ENCODE assay signal across 1 cellular context in the genomic region with DNA sequence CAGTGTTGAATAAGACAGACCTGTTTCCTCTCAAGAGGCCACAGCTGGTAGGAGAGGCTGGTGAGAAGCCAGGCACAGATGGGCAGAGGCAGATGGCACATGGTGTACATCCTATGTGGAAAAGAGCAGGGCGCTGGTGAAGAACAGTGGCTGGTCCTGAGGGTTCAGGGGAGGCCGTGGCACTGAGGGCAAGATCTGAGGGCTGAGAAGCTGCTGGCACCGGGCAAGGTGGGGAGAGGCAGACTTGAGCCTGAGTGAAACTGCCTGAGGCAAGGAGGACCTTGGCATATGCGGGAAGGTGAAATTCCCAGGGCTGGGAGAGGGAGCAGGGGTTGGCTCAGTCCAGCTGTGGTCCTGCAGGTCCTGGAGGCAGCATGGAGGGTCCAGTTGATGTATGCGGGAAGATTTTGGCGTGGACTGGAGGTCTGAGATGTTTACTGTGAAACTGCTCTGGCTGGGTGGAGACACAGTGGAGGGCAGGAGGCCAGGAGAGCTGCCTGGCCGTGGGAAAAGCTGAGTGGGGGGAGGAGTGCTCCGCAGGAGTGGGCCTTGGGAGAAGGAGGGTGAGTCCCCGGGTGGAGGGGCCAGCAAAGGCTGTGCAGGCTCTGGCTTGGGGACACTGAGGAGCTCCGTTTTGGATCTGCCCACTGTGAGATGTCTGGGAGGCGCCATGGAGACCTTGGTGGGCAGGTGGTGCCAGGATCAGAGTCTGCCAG.
TF ChIP-seq lines count a peak whose summit lies in the region.

No MANE protein-coding gene starts in this region.

TF ChIP-seq in WTC11, 78 proteins besides CTCF, POLR2A, EP300 and RAD21 (continued from another document):
- TF ChIP-seq, protein P1, sequence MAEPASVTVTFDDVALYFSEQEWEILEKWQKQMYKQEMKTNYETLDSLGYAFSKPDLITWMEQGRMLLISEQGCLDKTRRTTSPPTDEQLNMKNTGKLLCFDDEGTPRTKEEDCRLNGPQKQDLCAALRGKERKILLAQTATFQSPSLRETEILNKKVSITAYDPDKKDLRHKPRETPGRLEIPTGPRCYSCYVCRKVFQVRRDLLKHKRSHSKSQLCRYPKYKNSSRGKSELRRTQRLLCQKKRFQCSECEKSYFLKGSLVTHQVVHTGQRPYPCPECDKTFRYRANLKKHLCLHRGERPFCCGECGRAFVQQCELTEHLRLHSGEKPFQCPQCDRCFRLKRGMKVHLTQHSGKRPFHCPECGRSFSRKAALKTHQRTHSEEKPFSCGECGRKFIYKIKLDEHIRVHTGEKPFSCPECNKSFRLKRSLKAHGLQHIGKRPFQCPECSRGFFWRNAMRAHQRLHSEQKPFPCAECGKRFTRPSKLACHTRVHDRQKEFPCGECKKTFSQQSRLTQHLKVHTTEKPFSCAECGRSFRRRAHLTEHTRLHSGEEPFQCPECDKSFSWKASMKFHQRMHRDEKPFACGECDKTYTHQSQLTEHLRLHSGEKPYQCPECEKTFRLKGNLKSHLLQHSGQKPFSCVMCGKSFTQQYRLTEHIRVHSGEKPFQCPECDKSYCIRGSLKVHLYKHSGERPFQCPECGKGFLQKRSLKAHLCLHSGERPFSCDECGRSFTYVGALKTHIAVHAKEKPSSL (CRISPR knock-in tag; conservative IDR thresholded peaks at IDR 0.05): no peak
- TF ChIP-seq JUN (CRISPR knock-in tag; IDR thresholded peaks at IDR 0.05): no peak
- TF ChIP-seq TP53 (CRISPR knock-in tag; IDR thresholded peaks at IDR 0.05): no peak
- TF ChIP-seq, protein P2, sequence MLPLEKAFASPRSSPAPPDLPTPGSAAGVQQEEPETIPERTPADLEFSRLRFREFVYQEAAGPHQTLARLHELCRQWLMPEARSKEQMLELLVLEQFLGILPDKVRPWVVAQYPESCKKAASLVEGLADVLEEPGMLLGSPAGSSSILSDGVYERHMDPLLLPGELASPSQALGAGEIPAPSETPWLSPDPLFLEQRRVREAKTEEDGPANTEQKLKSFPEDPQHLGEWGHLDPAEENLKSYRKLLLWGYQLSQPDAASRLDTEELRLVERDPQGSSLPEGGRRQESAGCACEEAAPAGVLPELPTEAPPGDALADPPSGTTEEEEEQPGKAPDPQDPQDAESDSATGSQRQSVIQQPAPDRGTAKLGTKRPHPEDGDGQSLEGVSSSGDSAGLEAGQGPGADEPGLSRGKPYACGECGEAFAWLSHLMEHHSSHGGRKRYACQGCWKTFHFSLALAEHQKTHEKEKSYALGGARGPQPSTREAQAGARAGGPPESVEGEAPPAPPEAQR (CRISPR knock-in tag; IDR thresholded peaks at IDR 0.05): no peak
- no peak for TF ChIP-seq IRF2 (CRISPR knock-in tag; IDR thresholded peaks at IDR 0.05; ENCODE audit: borderline replicate concordance, low read depth)
